ENCODE assay signal across 21 cellular contexts in the genomic region with DNA sequence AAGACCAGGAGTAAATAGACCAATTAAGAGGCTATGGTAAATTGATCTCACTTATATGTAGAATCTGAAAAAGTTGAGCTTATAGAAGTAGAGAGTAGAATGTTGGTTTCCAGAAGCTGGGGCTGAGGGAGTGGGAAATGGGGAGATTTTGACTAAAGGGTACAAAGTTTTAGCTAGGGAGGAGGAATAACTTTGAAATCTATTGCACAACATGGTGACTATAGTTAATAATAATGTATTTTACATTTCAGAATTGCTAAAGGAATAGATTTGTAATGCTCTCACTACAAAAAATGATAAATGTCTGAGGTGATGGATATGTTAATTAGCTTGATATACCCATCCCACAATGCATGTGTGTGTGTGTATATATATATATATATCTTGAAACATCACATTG.
DNase-seq lines count a peak whose midpoint lies in the region; ATAC-seq and TF ChIP-seq lines count a peak whose summit lies in the region.
"Had no signal": no experiment of that assay in that cellular context is flagged by ENCODE, and none has a peak within 500 bp of the region (broad histone marks: within the 10 kb centered on the region; RNA-seq: fewer than 3 reads in every experiment).

No MANE protein-coding gene starts in this region.

- ATAC-seq in heart left ventricle = no peak
- no peak for ATAC-seq in CD8-positive, alpha-beta T cell
- ATAC-seq in IMR-90 (ENCODE audit: low read depth) = no peak
- ATAC-seq: A549 had no signal

- no peak for TF ChIP-seq RAD21 in IMR-90 (IDR thresholded peaks at IDR 0.05; ENCODE audit: low read length)

- no peak overlapping the region for H2AFZ ChIP-seq in IMR-90 (replicated peaks; ENCODE audit: low read length, poor library complexity)

- no peak overlapping the region for H4K91ac ChIP-seq in IMR-90 (ENCODE audit: insufficient read depth, low read depth, low read length)

- intact Hi-C loops in heart left ventricle (cut with DNase I) = no loop called here
- intact Hi-C loops in CD8-positive, alpha-beta T cell (cut with DNase I, micrococcal nuclease) = no loop called here
- intact Hi-C loops in IMR-90 (cut with micrococcal nuclease) = no loop called here

- H3K9me3 ChIP-seq in cardiac muscle cell (ENCODE audit: low read depth) (no peaks in the 10 kb centered on the region), heart left ventricle (no peaks in the 10 kb centered on the region), IMR-90 (ENCODE audit: control insufficient read depth, insufficient read depth, low read length) (no peaks in the 10 kb centered on the region)
- H3K9me3 ChIP-seq in CD8-positive, alpha-beta T cell (ENCODE audit: low read length) = no peaks in the 10 kb centered on the region
- H3K9me3 ChIP-seq: A549; BLaER1 treated with 17β-estradiol and CSF1 and Interleukin-3, amounts not matched to agents 10 nM and 100 nM had no signal

- no peak overlapping the region for H2BK5ac ChIP-seq in IMR-90 (ENCODE audit: low read depth, low read length, poor library complexity, severe bottlenecking)

- H2BK20ac ChIP-seq in IMR-90 (ENCODE audit: low read depth, low read length) = no peak overlapping the region

- no peak overlapping the region for H2BK15ac ChIP-seq in IMR-90 (ENCODE audit: low read depth, low read length)

- H3K14ac ChIP-seq in IMR-90 (replicated peaks; ENCODE audit: low read depth, low read length) = no peak overlapping the region

- H4K20me1 ChIP-seq in IMR-90 (ENCODE audit: insufficient read depth, low read length) = no peaks in the 10 kb centered on the region
- H4K20me1 ChIP-seq: BLaER1 treated with 17β-estradiol and CSF1 and Interleukin-3, amounts not matched to agents 10 nM and 100 nM had no signal

- no peaks in the 10 kb centered on the region for H3K27me3 Mint-ChIP-seq in CD8-positive, alpha-beta T cell (ENCODE audit: low read depth)
- no peaks in the 10 kb centered on the region for H3K27me3 Mint-ChIP-seq in nephron progenitor cell (ENCODE audit: low read depth, poor library complexity)
- H3K27me3 Mint-ChIP-seq: B cell; CD4-positive, alpha-beta T cell; CD8-positive, alpha-beta memory T cell had no signal

- CTCF ChIA-PET in CD8-positive, alpha-beta T cell (lab: Charles Lee) = no interaction called here
- CTCF ChIA-PET in IMR-90 (lab: Yijun Ruan, JAX) = no interaction called here

- peaks cover 11% of the 10 kb centered on the region for H3K4me1 ChIP-seq in cardiac muscle cell (ENCODE audit: low read depth)
- H3K4me1 ChIP-seq in heart left ventricle = peaks cover 0 to 11% (median 0%) of the 10 kb centered on the region in 12 donors
- no peaks in the 10 kb centered on the region for H3K4me1 ChIP-seq in CD8-positive, alpha-beta T cell (ENCODE audit: insufficient read depth, low read length)
- no peaks in the 10 kb centered on the region for H3K4me1 ChIP-seq in IMR-90 (ENCODE audit: control insufficient read depth, insufficient read depth, low read length)
- H3K4me1 ChIP-seq: A549; BLaER1 treated with 17β-estradiol and CSF1 and Interleukin-3, amounts not matched to agents 10 nM and 100 nM had no signal

- peaks cover 6% of the 10 kb centered on the region for H3K4me1 Mint-ChIP-seq in CD8-positive, alpha-beta T cell (ENCODE audit: low read depth)
- H3K4me1 Mint-ChIP-seq in nephron progenitor cell = no peaks in the 10 kb centered on the region
- H3K4me1 Mint-ChIP-seq: B cell had no signal

- H4K5ac ChIP-seq in IMR-90 (ENCODE audit: low read depth, low read length) = no peak overlapping the region

- TF ChIP-seq POLR2A in heart left ventricle (IDR thresholded peaks at IDR 0.05) (no peak), IMR-90 (IDR thresholded peaks at IDR 0.05; ENCODE audit: low read depth, low read length) (no peak)

- no peak overlapping the region for H3K4me3 Mint-ChIP-seq in CD8-positive, alpha-beta T cell
- H3K4me3 Mint-ChIP-seq in nephron progenitor cell = no peak overlapping the region
- H3K4me3 Mint-ChIP-seq: B cell; CD4-positive, alpha-beta T cell; CD8-positive, alpha-beta memory T cell had no signal

- H2BK120ac ChIP-seq in IMR-90 (ENCODE audit: low read depth, low read length) = no peak overlapping the region

- H3K18ac ChIP-seq in IMR-90 (ENCODE audit: low read depth, low read length) = no peak overlapping the region

- H3K79me1 ChIP-seq in IMR-90 (ENCODE audit: low read depth in 1 of 2, low read length in 2 of 2) = peaks cover 0 to 4% of the 10 kb centered on the region in 2 experiments; a peak in 2 of 4 replicates

- H3K36me3 Mint-ChIP-seq in CD8-positive, alpha-beta T cell = peaks cover 56% of the 10 kb centered on the region
- peaks cover 26% of the 10 kb centered on the region for H3K36me3 Mint-ChIP-seq in nephron progenitor cell (ENCODE audit: low read depth)

- H3K23ac ChIP-seq in IMR-90 (ENCODE audit: low read depth, low read length) = no peak overlapping the region

- H3K4me3 ChIP-seq in cardiac muscle cell (no peak overlapping the region), heart left ventricle (no peak overlapping the region), IMR-90 (ENCODE audit: insufficient read depth, low read depth, low read length) (no peak overlapping the region)
- no peak overlapping the region for H3K4me3 ChIP-seq in CD8-positive, alpha-beta T cell (ENCODE audit: low read depth, low read length)
- H3K4me3 ChIP-seq: A549; BLaER1 treated with 17β-estradiol and CSF1 and Interleukin-3, amounts not matched to agents 10 nM and 100 nM had no signal

- no peaks in the 10 kb centered on the region for H3K9me1 ChIP-seq in IMR-90 (ENCODE audit: insufficient read depth, low read length)

- dilution Hi-C loops in IMR-90 (cut with HindIII; ENCODE audit: low sequenced_read_pairs, unreplicated experiment) = no loop called here

- H3K27ac ChIP-seq in cardiac muscle cell = peak overlapping the region; percentile 8
- H3K27ac ChIP-seq in heart left ventricle = no peak overlapping the region
- H3K27ac ChIP-seq in CD8-positive, alpha-beta T cell (ENCODE audit: low read depth, low read length) = no peak overlapping the region
- H3K27ac ChIP-seq in IMR-90 (ENCODE audit: insufficient read depth, low read length) = no peak overlapping the region
- H3K27ac ChIP-seq: 22Rv1; A549; BLaER1 treated with 17β-estradiol and CSF1 and Interleukin-3, amounts not matched to agents 10 nM and 100 nM; C4-2B had no signal

- in situ Hi-C loops in IMR-90 (cut with MboI; ENCODE audit: low sequenced_read_pairs) = no loop called here

- no peak overlapping the region for H3K4ac ChIP-seq in IMR-90 (ENCODE audit: low read depth, low read length)

- no peak overlapping the region for H3K4me2 ChIP-seq in IMR-90 (ENCODE audit: low read depth, low read length)
- H3K4me2 ChIP-seq: A549; BLaER1 treated with 17β-estradiol and CSF1 and Interleukin-3, amounts not matched to agents 10 nM and 100 nM had no signal

- BruUV-seq in IMR-90 (replicated peaks; lab: Mats Ljungman, UMichigan) = no TSS peak

- no peak overlapping the region for H2AK5ac ChIP-seq in IMR-90 (ENCODE audit: low read depth, low read length)

- POLR2A ChIA-PET in CD8-positive, alpha-beta T cell (lab: Charles Lee) = no interaction called here
- POLR2A ChIA-PET in IMR-90 (lab: Charles Lee; ENCODE audit: unreplicated experiment) = no interaction called here

- H3K56ac ChIP-seq in IMR-90 (ENCODE audit: extremely low read depth, insufficient read depth, low read length) = no peak overlapping the region

- H3K27me3 ChIP-seq in cardiac muscle cell (no peaks in the 10 kb centered on the region), heart left ventricle (no peaks in the 10 kb centered on the region), IMR-90 (ENCODE audit: control insufficient read depth, insufficient read depth, low read length) (no peaks in the 10 kb centered on the region)
- H3K27me3 ChIP-seq in CD8-positive, alpha-beta T cell (ENCODE audit: insufficient read depth, low read length) = no peaks in the 10 kb centered on the region
- H3K27me3 ChIP-seq: BLaER1 treated with 17β-estradiol and CSF1 and Interleukin-3, amounts not matched to agents 10 nM and 100 nM had no signal

- peak overlapping the region; percentile 46 for H3K27ac Mint-ChIP-seq in CD8-positive, alpha-beta T cell
- H3K27ac Mint-ChIP-seq in nephron progenitor cell = peak overlapping the region; percentile 7
- H3K27ac Mint-ChIP-seq: B cell; CD4-positive, alpha-beta T cell had no signal

- no peaks in the 10 kb centered on the region for H3K9me3 Mint-ChIP-seq in CD8-positive, alpha-beta T cell
- no peaks in the 10 kb centered on the region for H3K9me3 Mint-ChIP-seq in nephron progenitor cell
- H3K9me3 Mint-ChIP-seq: CD4-positive, alpha-beta T cell; CD8-positive, alpha-beta memory T cell had no signal

- no peak overlapping the region for H3K9ac ChIP-seq in IMR-90 (ENCODE audit: low read depth, low read length)
- H3K9ac ChIP-seq: BLaER1 treated with 17β-estradiol and CSF1 and Interleukin-3, amounts not matched to agents 10 nM and 100 nM had no signal

- H2AK9ac ChIP-seq in IMR-90 (replicated peaks; ENCODE audit: low read depth, low read length, poor library complexity) = no peak overlapping the region

- DNase-seq in cardiac muscle cell (ENCODE audit: low read depth in 1 of 2, low spot score in 1 of 2) = no peak
- no peak for DNase-seq in heart left ventricle
- DNase-seq in CD8-positive, alpha-beta T cell = no peak
- no peak for DNase-seq in IMR-90
- DNase-seq in nephron progenitor cell = no peak
- no peak for DNase-seq in NCI-H345 (lab: John Stamatoyannopoulos, UW)
- DNase-seq in NCI-H526 treated with DMSO at 0.1 percent for 48 hours (lab: John Stamatoyannopoulos, UW) = no peak
- DNase-seq: AML-193; CD4-positive, alpha-beta T cell; CD8-positive, alpha-beta memory T cell; COR-L47; DMS 273 treated with DMSO at 0.1 percent for 48 hours; DMS153; DMS53; DMS79; GF-D8 had no signal

- H4K8ac ChIP-seq in IMR-90 (ENCODE audit: low read depth in 2 of 2, low read length in 2 of 2) = no peak overlapping the region

- H3K36me3 ChIP-seq in cardiac muscle cell = peaks cover 3% of the 10 kb centered on the region
- H3K36me3 ChIP-seq in heart left ventricle = peaks cover 0 to 63% (median 42%) of the 10 kb centered on the region in 9 donors
- H3K36me3 ChIP-seq in CD8-positive, alpha-beta T cell (ENCODE audit: insufficient read depth, low read length) = peaks cover 4% of the 10 kb centered on the region
- peaks cover 3% of the 10 kb centered on the region; the same call in 1 of the 2 replicates for H3K36me3 ChIP-seq in IMR-90 (ENCODE audit: control insufficient read depth, insufficient read depth, low read length)

- no peak for TF ChIP-seq CTCF in cardiac muscle cell (IDR thresholded peaks at IDR 0.05; ENCODE audit: low read depth, low read length)
- TF ChIP-seq CTCF in heart left ventricle (IDR thresholded peaks at IDR 0.05) = no peak
- no peak for TF ChIP-seq CTCF in CD8-positive, alpha-beta T cell (IDR thresholded peaks at IDR 0.05)
- TF ChIP-seq CTCF in IMR-90 (conservative IDR thresholded peaks at IDR 0.05; ENCODE audit: low read depth, low read length) = no peak
- no peak for TF ChIP-seq CTCF in nephron progenitor cell (IDR thresholded peaks at IDR 0.05)

TF ChIP-seq in IMR-90, 13 proteins besides CTCF, POLR2A, EP300 and RAD21:
- TF ChIP-seq CHD1 (IDR thresholded peaks at IDR 0.05; ENCODE audit: low read depth, low read length) (no peak), CEBPB (IDR thresholded peaks at IDR 0.05; ENCODE audit: low read depth, low read length) (peak; percentile 59)
